9 cellular contexts compared by ENCODE assay signal in genomic region chr5:177358333-177358939, GRCh38. TPM values are rescaled to one million over a fixed set of nuclear protein-coding genes. Genes with fewer than 3 reads are reported as not detected.
DNase-seq lines count a peak whose midpoint lies in the region; ATAC-seq and TF ChIP-seq lines count a peak whose summit lies in the region.
"Had no signal": no experiment of that assay in that cellular context is flagged by ENCODE, and none has a peak within 500 bp of the region (broad histone marks: within the 10 kb centered on the region; RNA-seq: fewer than 3 reads in every experiment).

No MANE protein-coding gene starts in this region.

- H3K36me3 ChIP-seq in DND-41 (ENCODE audit: insufficient read depth, low read length) (no peaks in the 10 kb centered on the region), KMS-11 (ENCODE audit: insufficient read depth) (no peaks in the 10 kb centered on the region)

- no peak for TF ChIP-seq CTCF in DND-41 (IDR thresholded peaks at IDR 0.05; ENCODE audit: borderline replicate concordance, extremely low read depth, low read length, poor library complexity, severe bottlenecking)
- TF ChIP-seq CTCF in KMS-11 (conservative IDR thresholded peaks at IDR 0.05; ENCODE audit: low read depth, low read length), result no peak
- no peak for TF ChIP-seq CTCF in natural killer cell (IDR thresholded peaks at IDR 0.05)
- no peak for TF ChIP-seq CTCF in WTC11 (IDR thresholded peaks at IDR 0.05)

- peaks cover 64 to 80% of the 10 kb centered on the region in 2 donors for H3K4me1 Mint-ChIP-seq in natural killer cell
- peaks cover 12% of the 10 kb centered on the region for H3K4me1 Mint-ChIP-seq in WTC11

- H4K20me1 ChIP-seq in DND-41 (ENCODE audit: insufficient read depth, low read length), result no peaks in the 10 kb centered on the region
- no peaks in the 10 kb centered on the region for H4K20me1 ChIP-seq in KMS-11 (ENCODE audit: insufficient read depth)

- CTCF ChIA-PET in WTC11 (lab: Charles Lee), result interaction anchor here (1.1 to 4.6 kb wide), 5 partner anchors 9 to 49 kb away, joined by 3 to 26 read pairs (median 4); no protein-coding TSS in a partner anchor

- no peak for DNase-seq in DND-41
- DNase-seq in natural killer cell, result no peak
- DNase-seq in WTC11 (ENCODE audit: low spot score), result no peak
- no peak for DNase-seq in activated effector memory CD4-positive, alpha-beta T cell treated with Interleukin-2 at 50 U/mL for 16 hours

- ATAC-seq in DND-41 (ENCODE audit: insufficient read depth, low read depth), result peak; percentile 2; the same call in 1 of the 3 replicates
- no peak for ATAC-seq in natural killer cell
- no peak for ATAC-seq in WTC11
- no peak for ATAC-seq in GM21360 (IDR thresholded peaks at IDR 0.05; ENCODE audit: unreplicated experiment)
- no peak for ATAC-seq in GM18511 (IDR thresholded peaks at IDR 0.05; ENCODE audit: unreplicated experiment)

- H2AFZ ChIP-seq in DND-41 (ENCODE audit: low read depth, low read length) (peak overlapping the region; percentile 69; the same call in 1 of the 2 replicates), KMS-11 (ENCODE audit: low read depth) (no peak overlapping the region; the same call in 1 of the 2 replicates)

- H3K27ac Mint-ChIP-seq in natural killer cell, result peak overlapping the region; percentile 88 to 89
- H3K27ac Mint-ChIP-seq in WTC11, result no peak overlapping the region

- H3K27me3 ChIP-seq in DND-41 (ENCODE audit: insufficient read depth, low read length, poor library complexity), result no peaks in the 10 kb centered on the region
- no peaks in the 10 kb centered on the region for H3K27me3 ChIP-seq in KMS-11 (ENCODE audit: insufficient read depth, low read depth)

- H3K4me3 Mint-ChIP-seq in natural killer cell (peak overlapping the region; percentile 90), WTC11 (no peak overlapping the region)

- H3K36me3 Mint-ChIP-seq in natural killer cell (no peaks in the 10 kb centered on the region), WTC11 (no peaks in the 10 kb centered on the region)

- H3K4me2 ChIP-seq in DND-41 (ENCODE audit: insufficient read depth, low read length), result peak overlapping the region; percentile 93
- peak overlapping the region; percentile 92 for H3K4me2 ChIP-seq in KMS-11

- H3K4me3 ChIP-seq in DND-41 (ENCODE audit: low read depth in 1 of 2, low read length in 2 of 2) (peak overlapping the region in 1 of 2 experiments; percentile 67; a peak in 3 of 4 replicates), KMS-11 (IDR thresholded peaks at IDR 0.05; ENCODE audit: insufficient read depth, low read depth, low read length) (no peak overlapping the region)

- H3K9me3 Mint-ChIP-seq in natural killer cell (no peaks in the 10 kb centered on the region), WTC11 (peaks cover 14% of the 10 kb centered on the region)
- H3K9me3 Mint-ChIP-seq: neural crest cell had no signal

- H3K9me3 ChIP-seq in DND-41 (ENCODE audit: insufficient read depth, low read length, severe bottlenecking), result no peaks in the 10 kb centered on the region

- H3K79me2 ChIP-seq in DND-41 (ENCODE audit: insufficient read depth, low read length) (no peaks in the 10 kb centered on the region), KMS-11 (ENCODE audit: insufficient read depth, low read depth) (peaks cover 11% of the 10 kb centered on the region)

- H3K9ac ChIP-seq in DND-41 (ENCODE audit: low read depth, low read length), result peak overlapping the region; percentile 58
- peak overlapping the region; percentile 70 for H3K9ac ChIP-seq in KMS-11

- H3K27ac ChIP-seq in DND-41 (ENCODE audit: low read length) (peak overlapping the region; percentile 65), KMS-11 (peak overlapping the region; percentile 64), cingulate gyrus (ENCODE audit: low read depth, low read length) (peak overlapping the region; percentile 39)

- H3K4me1 ChIP-seq in DND-41 (ENCODE audit: insufficient read depth, low read length) (peaks cover 31% of the 10 kb centered on the region), KMS-11 (ENCODE audit: low read depth, poor library complexity, severe bottlenecking) (peaks cover 40% of the 10 kb centered on the region)

- POLR2A ChIA-PET in WTC11 (lab: Charles Lee), result no interaction called here

- no peaks in the 10 kb centered on the region for H3K27me3 Mint-ChIP-seq in natural killer cell (ENCODE audit: low read depth in 2 of 2)
- peaks cover 38% of the 10 kb centered on the region for H3K27me3 Mint-ChIP-seq in WTC11 (ENCODE audit: low read depth)

- intact Hi-C loops in natural killer cell (cut with micrococcal nuclease), result loop anchor here (5.0 kb wide), 2 partner anchors 34 to 46 kb away; partner anchors contain the start of gene MXD3

TF ChIP-seq in WTC11, 78 proteins besides CTCF, POLR2A, EP300 and RAD21:
- TF ChIP-seq, protein P1, sequence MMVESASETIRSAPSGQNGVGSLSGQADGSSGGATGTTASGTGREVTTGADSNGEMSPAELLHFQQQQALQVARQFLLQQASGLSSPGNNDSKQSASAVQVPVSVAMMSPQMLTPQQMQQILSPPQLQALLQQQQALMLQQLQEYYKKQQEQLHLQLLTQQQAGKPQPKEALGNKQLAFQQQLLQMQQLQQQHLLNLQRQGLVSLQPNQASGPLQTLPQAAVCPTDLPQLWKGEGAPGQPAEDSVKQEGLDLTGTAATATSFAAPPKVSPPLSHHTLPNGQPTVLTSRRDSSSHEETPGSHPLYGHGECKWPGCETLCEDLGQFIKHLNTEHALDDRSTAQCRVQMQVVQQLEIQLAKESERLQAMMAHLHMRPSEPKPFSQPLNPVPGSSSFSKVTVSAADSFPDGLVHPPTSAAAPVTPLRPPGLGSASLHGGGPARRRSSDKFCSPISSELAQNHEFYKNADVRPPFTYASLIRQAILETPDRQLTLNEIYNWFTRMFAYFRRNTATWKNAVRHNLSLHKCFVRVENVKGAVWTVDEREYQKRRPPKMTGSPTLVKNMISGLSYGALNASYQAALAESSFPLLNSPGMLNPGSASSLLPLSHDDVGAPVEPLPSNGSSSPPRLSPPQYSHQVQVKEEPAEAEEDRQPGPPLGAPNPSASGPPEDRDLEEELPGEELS (CRISPR knock-in tag; IDR thresholded peaks at IDR 0.05), result no peak
- TF ChIP-seq STAT6 (CRISPR knock-in tag; conservative IDR thresholded peaks at IDR 0.05; ENCODE audit: low read depth), result no peak
- TF ChIP-seq, protein P2, sequence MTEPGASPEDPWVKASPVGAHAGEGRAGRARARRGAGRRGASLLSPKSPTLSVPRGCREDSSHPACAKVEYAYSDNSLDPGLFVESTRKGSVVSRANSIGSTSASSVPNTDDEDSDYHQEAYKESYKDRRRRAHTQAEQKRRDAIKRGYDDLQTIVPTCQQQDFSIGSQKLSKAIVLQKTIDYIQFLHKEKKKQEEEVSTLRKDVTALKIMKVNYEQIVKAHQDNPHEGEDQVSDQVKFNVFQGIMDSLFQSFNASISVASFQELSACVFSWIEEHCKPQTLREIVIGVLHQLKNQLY (CRISPR knock-in tag; IDR thresholded peaks at IDR 0.05), result no peak
- no peak for TF ChIP-seq ETV6 (CRISPR knock-in tag; IDR thresholded peaks at IDR 0.05)
- no peak for TF ChIP-seq OVOL2 (CRISPR knock-in tag; IDR thresholded peaks at IDR 0.05; ENCODE audit: borderline replicate concordance)
- no peak for TF ChIP-seq ZNF425 (CRISPR knock-in tag; conservative IDR thresholded peaks at IDR 0.05)
- TF ChIP-seq ZNF263 (CRISPR knock-in tag; IDR thresholded peaks at IDR 0.05; ENCODE audit: low read depth), result no peak
- TF ChIP-seq CREB1 (CRISPR knock-in tag; IDR thresholded peaks at IDR 0.05), result no peak

RNA-seq across cellular contexts. Expression of gene RGS14, which starts 0.7 kb away (rescaled TPM):
- total RNA-seq in natural killer cell (10 to 100 TPM; 57.3 to 87.0 (median 66.1) TPM), WTC11 (2021) (60.4 to 74.6 TPM (median 64.6 TPM) in 3 replicates)

RNA-seq across cellular contexts. Expression of gene LMAN2, which starts 7.0 kb away (rescaled TPM):
- 100 to 1,000 TPM; 112 to 124 (median 114) TPM for total RNA-seq in natural killer cell
- 141 to 162 TPM (median 147 TPM) in 3 replicates for total RNA-seq in WTC11 (2021)

RNA-seq across cellular contexts. Expression of gene SLC34A1, which starts 25.8 kb away (rescaled TPM):
- under 1 TPM; 0.50 to 0.66 (median 0.63) TPM for total RNA-seq in natural killer cell
- total RNA-seq in WTC11 (2021), result not detected in 3 replicates

RNA-seq across cellular contexts. Expression of gene PFN3, which starts 42.0 kb away (rescaled TPM):
- total RNA-seq in natural killer cell (not detected), WTC11 (2021) (0.48 TPM in 1 of 3 replicates, not detected in the others)
- total RNA-seq: neural crest cell had no signal

RNA-seq across cellular contexts. Expression of gene MXD3, which starts 46.7 kb away (rescaled TPM):
- 10 to 100 TPM; 10.9 to 15.0 (median 15.0) TPM for total RNA-seq in natural killer cell
- 16.9 to 25.7 TPM (median 18.8 TPM) in 3 replicates for total RNA-seq in WTC11 (2021)
